In the genomic region with DNA sequence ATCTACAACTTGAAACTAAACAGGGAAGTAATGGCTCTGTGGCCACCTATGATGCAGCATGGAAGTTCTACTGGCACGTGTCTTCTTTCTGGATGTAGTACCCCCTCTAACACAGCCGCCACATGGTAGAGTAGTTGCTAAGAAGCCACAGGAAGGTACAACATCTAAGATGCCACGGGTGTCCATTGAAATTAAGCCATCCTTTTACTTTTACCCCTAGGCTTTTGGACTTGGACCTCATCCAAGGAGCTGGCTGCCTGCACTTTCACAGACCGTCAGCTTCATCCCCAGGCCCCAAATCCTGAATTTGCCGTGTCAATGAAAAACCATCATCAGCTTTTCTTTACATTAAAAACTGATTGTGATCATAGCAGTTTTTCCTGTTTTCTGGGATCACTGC, we compare ENCODE assay signal across 1 cellular context.
TF ChIP-seq lines count a peak whose summit lies in the region.

No MANE protein-coding gene starts in this region.

TF ChIP-seq in SK-N-SH, 30 proteins besides CTCF, POLR2A, EP300 and RAD21 (continued from another document):
- no peak for TF ChIP-seq REST (IDR thresholded peaks at IDR 0.05; ENCODE audit: low read depth, low read length)
- no peak for TF ChIP-seq TEAD4 (IDR thresholded peaks at IDR 0.05; ENCODE audit: borderline replicate concordance, insufficient read depth)
- TF ChIP-seq ELF1 (IDR thresholded peaks at IDR 0.05) = no peak
- TF ChIP-seq ZBTB33 (IDR thresholded peaks at IDR 0.05; ENCODE audit: borderline replicate concordance, low read depth) = no peak
- no peak for TF ChIP-seq NRF1 (IDR thresholded peaks at IDR 0.05; ENCODE audit: low read depth, low read length)
- TF ChIP-seq GABPA (IDR thresholded peaks at IDR 0.05; ENCODE audit: low read depth) = no peak
- no peak for TF ChIP-seq YY1 (IDR thresholded peaks at IDR 0.05; ENCODE audit: low read depth)
- no peak for TF ChIP-seq GATA2 (CRISPR knock-in tag; IDR thresholded peaks at IDR 0.05)
- no peak for TF ChIP-seq SIN3A (IDR thresholded peaks at IDR 0.05; ENCODE audit: borderline replicate concordance, low read depth, low read length)
- TF ChIP-seq FOXJ3 (CRISPR knock-in tag; IDR thresholded peaks at IDR 0.05) = no peak
